1 cellular context compared by ENCODE assay signal in the genomic region with DNA sequence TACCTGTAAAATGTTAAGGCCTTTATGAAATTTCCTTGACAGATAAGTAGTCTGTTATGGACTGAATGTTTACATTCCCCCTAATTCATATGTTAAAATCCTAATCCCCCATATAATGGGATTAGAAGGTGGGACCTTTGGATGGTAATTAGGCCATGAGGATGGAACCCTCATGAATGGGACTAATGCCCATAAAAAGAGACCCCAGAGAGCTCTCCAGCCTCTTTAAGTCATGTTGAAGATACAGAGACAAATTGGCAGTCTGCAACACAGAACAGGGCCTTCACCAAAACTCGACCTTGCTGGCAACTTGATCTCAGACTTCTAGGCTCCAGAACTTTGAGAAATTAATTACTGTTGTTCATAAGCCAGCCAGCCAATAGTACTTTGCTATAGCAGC.
A peak's percentile ranks its signal among the peaks of the same experiment; 100 is the strongest.
TF ChIP-seq lines count a peak whose summit lies in the region.

No MANE protein-coding gene starts in this region.

TF ChIP-seq in GM23338, 12 proteins besides CTCF, POLR2A, EP300 and RAD21 (continued from another document):
- TF ChIP-seq, protein P1, sequence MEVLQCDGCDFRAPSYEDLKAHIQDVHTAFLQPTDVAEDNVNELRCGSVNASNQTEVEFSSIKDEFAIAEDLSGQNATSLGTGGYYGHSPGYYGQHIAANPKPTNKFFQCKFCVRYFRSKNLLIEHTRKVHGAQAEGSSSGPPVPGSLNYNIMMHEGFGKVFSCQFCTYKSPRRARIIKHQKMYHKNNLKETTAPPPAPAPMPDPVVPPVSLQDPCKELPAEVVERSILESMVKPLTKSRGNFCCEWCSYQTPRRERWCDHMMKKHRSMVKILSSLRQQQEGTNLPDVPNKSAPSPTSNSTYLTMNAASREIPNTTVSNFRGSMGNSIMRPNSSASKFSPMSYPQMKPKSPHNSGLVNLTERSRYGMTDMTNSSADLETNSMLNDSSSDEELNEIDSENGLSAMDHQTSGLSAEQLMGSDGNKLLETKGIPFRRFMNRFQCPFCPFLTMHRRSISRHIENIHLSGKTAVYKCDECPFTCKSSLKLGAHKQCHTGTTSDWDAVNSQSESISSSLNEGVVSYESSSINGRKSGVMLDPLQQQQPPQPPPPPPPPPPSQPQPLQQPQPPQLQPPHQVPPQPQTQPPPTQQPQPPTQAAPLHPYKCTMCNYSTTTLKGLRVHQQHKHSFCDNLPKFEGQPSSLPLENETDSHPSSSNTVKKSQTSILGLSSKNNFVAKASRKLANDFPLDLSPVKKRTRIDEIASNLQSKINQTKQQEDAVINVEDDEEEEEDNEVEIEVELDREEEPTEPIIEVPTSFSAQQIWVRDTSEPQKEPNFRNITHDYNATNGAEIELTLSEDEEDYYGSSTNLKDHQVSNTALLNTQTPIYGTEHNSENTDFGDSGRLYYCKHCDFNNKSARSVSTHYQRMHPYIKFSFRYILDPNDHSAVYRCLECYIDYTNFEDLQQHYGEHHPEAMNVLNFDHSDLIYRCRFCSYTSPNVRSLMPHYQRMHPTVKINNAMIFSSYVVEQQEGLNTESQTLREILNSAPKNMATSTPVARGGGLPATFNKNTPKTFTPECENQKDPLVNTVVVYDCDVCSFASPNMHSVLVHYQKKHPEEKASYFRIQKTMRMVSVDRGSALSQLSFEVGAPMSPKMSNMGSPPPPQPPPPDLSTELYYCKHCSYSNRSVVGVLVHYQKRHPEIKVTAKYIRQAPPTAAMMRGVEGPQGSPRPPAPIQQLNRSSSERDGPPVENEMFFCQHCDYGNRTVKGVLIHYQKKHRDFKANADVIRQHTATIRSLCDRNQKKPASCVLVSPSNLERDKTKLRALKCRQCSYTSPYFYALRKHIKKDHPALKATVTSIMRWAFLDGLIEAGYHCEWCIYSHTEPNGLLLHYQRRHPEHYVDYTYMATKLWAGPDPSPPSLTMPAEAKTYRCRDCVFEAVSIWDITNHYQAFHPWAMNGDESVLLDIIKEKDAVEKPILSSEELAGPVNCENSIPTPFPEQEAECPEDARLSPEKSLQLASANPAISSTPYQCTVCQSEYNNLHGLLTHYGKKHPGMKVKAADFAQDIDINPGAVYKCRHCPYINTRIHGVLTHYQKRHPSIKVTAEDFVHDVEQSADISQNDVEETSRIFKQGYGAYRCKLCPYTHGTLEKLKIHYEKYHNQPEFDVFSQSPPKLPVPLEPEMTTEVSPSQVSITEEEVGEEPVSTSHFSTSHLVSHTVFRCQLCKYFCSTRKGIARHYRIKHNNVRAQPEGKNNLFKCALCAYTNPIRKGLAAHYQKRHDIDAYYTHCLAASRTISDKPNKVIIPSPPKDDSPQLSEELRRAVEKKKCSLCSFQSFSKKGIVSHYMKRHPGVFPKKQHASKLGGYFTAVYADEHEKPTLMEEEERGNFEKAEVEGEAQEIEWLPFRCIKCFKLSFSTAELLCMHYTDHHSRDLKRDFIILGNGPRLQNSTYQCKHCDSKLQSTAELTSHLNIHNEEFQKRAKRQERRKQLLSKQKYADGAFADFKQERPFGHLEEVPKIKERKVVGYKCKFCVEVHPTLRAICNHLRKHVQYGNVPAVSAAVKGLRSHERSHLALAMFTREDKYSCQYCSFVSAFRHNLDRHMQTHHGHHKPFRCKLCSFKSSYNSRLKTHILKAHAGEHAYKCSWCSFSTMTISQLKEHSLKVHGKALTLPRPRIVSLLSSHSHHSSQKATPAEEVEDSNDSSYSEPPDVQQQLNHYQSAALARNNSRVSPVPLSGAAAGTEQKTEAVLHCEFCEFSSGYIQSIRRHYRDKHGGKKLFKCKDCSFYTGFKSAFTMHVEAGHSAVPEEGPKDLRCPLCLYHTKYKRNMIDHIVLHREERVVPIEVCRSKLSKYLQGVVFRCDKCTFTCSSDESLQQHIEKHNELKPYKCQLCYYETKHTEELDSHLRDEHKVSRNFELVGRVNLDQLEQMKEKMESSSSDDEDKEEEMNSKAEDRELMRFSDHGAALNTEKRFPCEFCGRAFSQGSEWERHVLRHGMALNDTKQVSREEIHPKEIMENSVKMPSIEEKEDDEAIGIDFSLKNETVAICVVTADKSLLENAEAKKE (CRISPR knock-in tag; IDR thresholded peaks at IDR 0.05), result peak; percentile 73
